2 cellular contexts compared by ENCODE assay signal in genomic region chr5:159595561-159595960, GRCh38.
DNase-seq lines count a peak whose midpoint lies in the region; ATAC-seq, FAIRE-seq and TF ChIP-seq lines count a peak whose summit lies in the region.
"Not testable (repeated sequence)": the region's sequence is repeated elsewhere in the genome, so short reads cannot be mapped to it uniquely, and the experiment has no call there.

No MANE protein-coding gene starts in this region.

- WGBS in K562 (ENCODE audit: insufficient coverage, low coverage, missing lambda C conversion rate), result 14% methylated on average over 3 of the region's 3 CpGs

- not testable (repeated sequence) for H3K9me1 ChIP-seq in K562 (ENCODE audit: control insufficient read depth, insufficient read depth, low read length)

- intact Hi-C loops in K562 (cut with micrococcal nuclease), result not testable (repeated sequence)

- not testable (repeated sequence) for H4K20me1 ChIP-seq in K562 (replicated peaks; ENCODE audit: control insufficient read depth, insufficient read depth, low read length)

- POLR2A ChIA-PET in HEK293 (lab: Yijun Ruan, JAX), result not testable (repeated sequence)
- POLR2A ChIA-PET in K562 (lab: Yijun Ruan, JAX), result interaction anchor here (0.7 kb wide), 1 partner anchor 201 kb away, joined by 3 read pairs; no protein-coding TSS in a partner anchor

- H2AFZ ChIP-seq in K562 (ENCODE audit: low read depth, low read length), result not testable (repeated sequence)

- H3K4me2 ChIP-seq in K562 (ENCODE audit: insufficient read depth, low read length), result not testable (repeated sequence)

- not testable (repeated sequence) for ATAC-seq in K562

- H3K27me3 ChIP-seq in K562 (ENCODE audit: control insufficient read depth in 2 of 2, insufficient read depth in 2 of 2, low read length in 2 of 2), result not testable (repeated sequence)

- TF ChIP-seq POLR2A in K562 (conservative IDR thresholded peaks at IDR 0.05), result not testable (repeated sequence)

- CTCF ChIA-PET in HEK293 (lab: Yijun Ruan, JAX), result interaction anchor here (0.6 kb wide), 3 partner anchors 312 to 756 kb away, joined by 4 to 7 read pairs (median 6); no protein-coding TSS in a partner anchor
- CTCF ChIA-PET in K562 (lab: Yijun Ruan, JAX; ENCODE audit: low intra/inter-chr PET ratio), result not testable (repeated sequence)

- TF ChIP-seq RAD21 in K562 (CRISPR knock-in tag; conservative IDR thresholded peaks at IDR 0.05 in 1 of 2, IDR thresholded peaks at IDR 0.05 in 1 of 2), result not testable (repeated sequence)

- not testable (repeated sequence) for H3K36me3 ChIP-seq in HEK293 (ENCODE audit: control insufficient read depth in 2 of 2, insufficient read depth in 1 of 2, low read length in 2 of 2); K562 (ENCODE audit: control insufficient read depth, insufficient read depth, low read length)

- TF ChIP-seq CTCF in HEK293 (tag by site-specific recombination; IDR thresholded peaks at IDR 0.05); K562 (IDR thresholded peaks at IDR 0.05 in 2 of 3, conservative IDR thresholded peaks at IDR 0.05 in 1 of 3; ENCODE audit: insufficient read depth in 2 of 3, low read depth in 1 of 3, low read length in 3 of 3): not testable (repeated sequence)

- H3K4me1 ChIP-seq in HEK293 (ENCODE audit: control insufficient read depth, insufficient read depth, low read length); K562 (replicated peaks in 1 of 2; ENCODE audit: control insufficient read depth in 2 of 2, insufficient read depth in 2 of 2, low read length in 2 of 2): not testable (repeated sequence)

- DNase-seq in K562 (ENCODE audit: extremely low read depth in 1 of 4, low spot score in 3 of 4), result not testable (repeated sequence)

- not testable (repeated sequence) for H3K27ac ChIP-seq in HEK293 (ENCODE audit: extremely low read depth, low read depth, low read length); K562 (ENCODE audit: extremely low read depth, low read depth, low read length)

- not testable (repeated sequence) for FAIRE-seq in K562 (lab: Jason Lieb, UNC)

- not testable (repeated sequence) for H3K9ac ChIP-seq in K562 (ENCODE audit: insufficient read depth in 1 of 2, low read depth in 2 of 2, low read length in 2 of 2)

- not testable (repeated sequence) for H3K79me2 ChIP-seq in K562 (ENCODE audit: control insufficient read depth, insufficient read depth, low read length)

- H3K9me3 ChIP-seq in HEK293 (ENCODE audit: control insufficient read depth, insufficient read depth, low read depth, low read length); K562 (replicated peaks; ENCODE audit: control insufficient read depth, insufficient read depth, low read depth, low read length): not testable (repeated sequence)

- in situ Hi-C loops in K562 (cut with MboI), result not testable (repeated sequence)

- not testable (repeated sequence) for TF ChIP-seq EP300 in K562 (IDR thresholded peaks at IDR 0.05; ENCODE audit: low read length)

- not testable (repeated sequence) for H3K4me3 ChIP-seq in HEK293 (ENCODE audit: low read depth, low read length); K562

- BruUV-seq in K562 (replicated peaks; lab: Mats Ljungman, UMichigan), result not testable (repeated sequence)

TF ChIP-seq in HEK293, 187 proteins besides CTCF, POLR2A, EP300 and RAD21:
- TF ChIP-seq SETDB1 (IDR thresholded peaks at IDR 0.05; ENCODE audit: insufficient read length, low read length), result peak; percentile 19

TF ChIP-seq in K562, 482 proteins besides CTCF, POLR2A, EP300 and RAD21:
- TF ChIP-seq ZNF431 (CRISPR knock-in tag; IDR thresholded peaks at IDR 0.05), result peak; percentile 92
